ENCODE assay signal across 15 cellular contexts in the genomic region with DNA sequence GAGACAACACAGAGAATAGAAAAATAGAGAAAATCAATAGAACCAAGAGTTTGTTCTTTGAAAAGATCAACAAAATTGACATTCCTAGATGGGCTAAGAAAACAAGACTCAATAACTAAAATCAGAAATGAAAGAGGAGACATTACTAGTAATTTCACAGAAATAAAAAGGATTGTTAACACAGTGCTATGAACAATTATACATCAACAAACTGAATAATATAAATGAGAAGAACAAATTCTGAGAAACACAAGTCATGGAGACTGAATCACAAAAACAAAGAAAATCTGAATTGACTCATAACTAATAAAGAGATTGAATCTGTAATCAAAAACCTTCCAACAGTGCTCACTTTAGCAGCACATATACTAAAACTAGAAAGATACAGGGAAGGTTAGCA. TPM values are rescaled to one million over a fixed set of nuclear protein-coding genes. Genes with fewer than 3 reads are reported as not detected.
A peak's percentile ranks its signal among the peaks of the same experiment; 100 is the strongest.
DNase-seq lines count a peak whose midpoint lies in the region; ATAC-seq and TF ChIP-seq lines count a peak whose summit lies in the region.
"Had no signal": no experiment of that assay in that cellular context is flagged by ENCODE, and none has a peak within 500 bp of the region (broad histone marks: within the 10 kb centered on the region; RNA-seq: fewer than 3 reads in every experiment).

No MANE protein-coding gene starts in this region.

- H3K4me3 Mint-ChIP-seq in activated T-cell treated with anti-CD3 and anti-CD28 coated beads, Interleukin-2, amount 50 U/mL, for 72 hours, result no peak overlapping the region
- peak overlapping the region; percentile 18 for H3K4me3 Mint-ChIP-seq in endothelial cell (ENCODE audit: unreplicated experiment)
- no peak overlapping the region for H3K4me3 Mint-ChIP-seq in stimulated activated effector memory CD8-positive, alpha-beta T cell treated with anti-CD3 and anti-CD28 coated beads, Interleukin-12 subunit alpha, Interleukin-12 subunit beta, amount 100 ng/mL, for 72 hours
- H3K4me3 Mint-ChIP-seq: B cell; CD8-positive, alpha-beta T cell; H9 had no signal

- H3K36me3 Mint-ChIP-seq in activated T-cell treated with anti-CD3 and anti-CD28 coated beads, Interleukin-2, amount 50 U/mL, for 72 hours (ENCODE audit: insufficient read depth in 2 of 2), result peaks cover 17 to 51% of the 10 kb centered on the region in 2 donors
- H3K36me3 Mint-ChIP-seq in endothelial cell (ENCODE audit: low read depth, unreplicated experiment), result peaks cover 74% of the 10 kb centered on the region
- H3K36me3 Mint-ChIP-seq in stimulated activated effector memory CD8-positive, alpha-beta T cell treated with anti-CD3 and anti-CD28 coated beads, Interleukin-12 subunit alpha, Interleukin-12 subunit beta, amount 100 ng/mL, for 72 hours, result peaks cover 96% of the 10 kb centered on the region

- H3K27ac Mint-ChIP-seq in activated T-cell treated with anti-CD3 and anti-CD28 coated beads, Interleukin-2, amount 50 U/mL, for 72 hours, result peak overlapping the region; percentile 86
- H3K27ac Mint-ChIP-seq in endothelial cell (ENCODE audit: unreplicated experiment), result no peak overlapping the region
- H3K27ac Mint-ChIP-seq in stimulated activated effector memory CD8-positive, alpha-beta T cell treated with anti-CD3 and anti-CD28 coated beads, Interleukin-12 subunit alpha, Interleukin-12 subunit beta, amount 100 ng/mL, for 72 hours, result no peak overlapping the region
- H3K27ac Mint-ChIP-seq: B cell; CD8-positive, alpha-beta T cell; H9 had no signal

- H3K27me3 Mint-ChIP-seq in activated T-cell treated with anti-CD3 and anti-CD28 coated beads, Interleukin-2, amount 50 U/mL, for 72 hours (ENCODE audit: low read depth), result no peaks in the 10 kb centered on the region
- H3K27me3 Mint-ChIP-seq in endothelial cell (ENCODE audit: unreplicated experiment), result peaks cover 4% of the 10 kb centered on the region
- H3K27me3 Mint-ChIP-seq: B cell had no signal

- no peak for TF ChIP-seq CTCF in endothelial cell (IDR thresholded peaks at IDR 0.05; ENCODE audit: unreplicated experiment)

- no peak for DNase-seq in activated CD4-positive, CD25-positive, alpha-beta regulatory T cell treated with anti-CD3 and anti-CD28 coated beads, Interleukin-2, amount 50 U/mL, for 72 hours
- DNase-seq in activated T-cell treated with anti-CD3 and anti-CD28 coated beads, Interleukin-2, amount 50 U/mL, for 72 hours, result no peak
- DNase-seq in activated T-cell treated with anti-CD3 and anti-CD28 coated beads, Interleukin-2, amount 50 U/mL, for 1 hour, result no peak
- DNase-seq in endothelial cell (ENCODE audit: low spot score), result no peak
- DNase-seq in stimulated activated effector memory CD8-positive, alpha-beta T cell treated with anti-CD3 and anti-CD28 coated beads, Interleukin-12 subunit alpha, Interleukin-12 subunit beta, amount 100 ng/mL, for 72 hours (ENCODE audit: low spot score in 2 of 2), result no peak
- DNase-seq in germinal center (ENCODE audit: low spot score), result no peak
- DNase-seq: Calu3; CD8-positive, alpha-beta T cell; DMS79 treated with DMSO at 0.1 percent for 48 hours; GF-D8; H9 had no signal

- H3K9me3 Mint-ChIP-seq in activated T-cell treated with anti-CD3 and anti-CD28 coated beads, Interleukin-2, amount 50 U/mL, for 72 hours, result peaks cover 2 to 12% of the 10 kb centered on the region in 2 donors
- peaks cover 15% of the 10 kb centered on the region for H3K9me3 Mint-ChIP-seq in endothelial cell (ENCODE audit: unreplicated experiment)
- peaks cover 5% of the 10 kb centered on the region for H3K9me3 Mint-ChIP-seq in stimulated activated effector memory CD8-positive, alpha-beta T cell treated with anti-CD3 and anti-CD28 coated beads, Interleukin-12 subunit alpha, Interleukin-12 subunit beta, amount 100 ng/mL, for 72 hours
- H3K9me3 Mint-ChIP-seq: CD8-positive, alpha-beta T cell had no signal

- H3K4me1 Mint-ChIP-seq in activated T-cell treated with anti-CD3 and anti-CD28 coated beads, Interleukin-2, amount 50 U/mL, for 72 hours (ENCODE audit: low read depth), result no peaks in the 10 kb centered on the region
- no peaks in the 10 kb centered on the region for H3K4me1 Mint-ChIP-seq in endothelial cell (ENCODE audit: unreplicated experiment)
- peaks cover 20% of the 10 kb centered on the region for H3K4me1 Mint-ChIP-seq in stimulated activated effector memory CD8-positive, alpha-beta T cell treated with anti-CD3 and anti-CD28 coated beads, Interleukin-12 subunit alpha, Interleukin-12 subunit beta, amount 100 ng/mL, for 72 hours
- H3K4me1 Mint-ChIP-seq: B cell had no signal

- ATAC-seq in activated CD4-positive, CD25-positive, alpha-beta regulatory T cell treated with anti-CD3 and anti-CD28 coated beads, Interleukin-2, amount 50 U/mL, for 24 hours, result peak; percentile 65 to 93
- ATAC-seq in activated T-cell treated with anti-CD3 and anti-CD28 coated beads, Interleukin-2, amount 50 U/mL, for 72 hours (replicated peaks in 1 of 2), result peak in 1 of 2 donors; percentile 32
- peak; percentile 60 for ATAC-seq in stimulated activated effector memory CD8-positive, alpha-beta T cell treated with anti-CD3 and anti-CD28 coated beads, Interleukin-12 subunit alpha, Interleukin-12 subunit beta, amount 100 ng/mL, for 72 hours
- ATAC-seq in GM21717 (IDR thresholded peaks at IDR 0.05; ENCODE audit: unreplicated experiment), result no peak
- ATAC-seq: CD8-positive, alpha-beta T cell; HepG2 had no signal

RNA-seq across cellular contexts. Expression of a gene that starts 51.6 kb away (rescaled TPM):
- under 1 TPM; 0.51 to 0.77 TPM for total RNA-seq in activated T-cell treated with anti-CD3 and anti-CD28 coated beads, Interleukin-2, amount 50 U/mL, for 72 hours
- 0.95 TPM for total RNA-seq in endothelial cell (ENCODE audit: unreplicated experiment)
- total RNA-seq: B cell; CD8-positive, alpha-beta T cell had no signal
